8 cellular contexts compared by ENCODE assay signal in genomic region chr11:64229090-64229958, GRCh38. TPM values are rescaled to one million over a fixed set of nuclear protein-coding genes. Genes with fewer than 3 reads are reported as not detected.
A peak's percentile ranks its signal among the peaks of the same experiment; 100 is the strongest.
DNase-seq lines count a peak whose midpoint lies in the region; ATAC-seq and TF ChIP-seq lines count a peak whose summit lies in the region.

No MANE protein-coding gene starts in this region.

- H3K4me1 ChIP-seq in gastroesophageal sphincter (peaks cover 0 to 90% (median 38%) of the 10 kb centered on the region in 3 donors), sigmoid colon (peaks cover 0 to 75% (median 60%) of the 10 kb centered on the region in 4 donors)

- H3K9me3 ChIP-seq in WERI-Rb-1 (ENCODE audit: severe bottlenecking): no peaks in the 10 kb centered on the region
- H3K9me3 ChIP-seq in gastroesophageal sphincter: no peaks in the 10 kb centered on the region
- no peaks in the 10 kb centered on the region for H3K9me3 ChIP-seq in sigmoid colon

- H3K4me3 ChIP-seq in H7 (ENCODE audit: insufficient read depth, low read depth, low read length) (peak overlapping the region; percentile 80), WERI-Rb-1 (ENCODE audit: low read depth, low read length) (peak overlapping the region; percentile 72), gastroesophageal sphincter (peak overlapping the region in 1 of 2 donors; percentile 83), sigmoid colon (peak overlapping the region in 3 of 4 donors; percentile 70 to 82 (median 82))

- TF ChIP-seq POLR2A in gastroesophageal sphincter (IDR thresholded peaks at IDR 0.05) (no peak), sigmoid colon (IDR thresholded peaks at IDR 0.05) (no peak)

- H3K36me3 ChIP-seq in H7 (replicated peaks; ENCODE audit: control insufficient read depth, insufficient read depth, low read length) (no peaks in the 10 kb centered on the region), WERI-Rb-1 (no peaks in the 10 kb centered on the region), gastroesophageal sphincter (no peaks in the 10 kb centered on the region), sigmoid colon (peaks cover 0 to 2% (median 0%) of the 10 kb centered on the region in 4 donors)

- intact Hi-C loops in sigmoid colon (cut with DNase I): loop anchor here (5.0 kb wide), 1 partner anchor 42 kb away; the partner anchor contains the start of gene STIP1

- no peak for DNase-seq in H7
- no peak for DNase-seq in WERI-Rb-1
- no peak for DNase-seq in sigmoid colon
- DNase-seq in GM20000 (ENCODE audit: low spot score): no peak
- no peak for DNase-seq in midbrain (lab: John Stamatoyannopoulos, UW)
- DNase-seq in HT-29 (ENCODE audit: low spot score): no peak

- no peak for ATAC-seq in gastroesophageal sphincter
- ATAC-seq in GM18517 (IDR thresholded peaks at IDR 0.05; ENCODE audit: unreplicated experiment): no peak

- H3K27ac ChIP-seq in WERI-Rb-1 (peak overlapping the region; percentile 75), gastroesophageal sphincter (peak overlapping the region; percentile 67 to 97 (median 96)), sigmoid colon (peak overlapping the region; percentile 95 to 98 (median 96))

- H3K27me3 ChIP-seq in H7 (ENCODE audit: control insufficient read depth, insufficient read depth, low read length): peaks cover 10% of the 10 kb centered on the region; the same call in 1 of the 2 replicates
- H3K27me3 ChIP-seq in WERI-Rb-1 (ENCODE audit: insufficient read depth, low read depth, severe bottlenecking): no peaks in the 10 kb centered on the region
- no peaks in the 10 kb centered on the region for H3K27me3 ChIP-seq in gastroesophageal sphincter
- H3K27me3 ChIP-seq in sigmoid colon: no peaks in the 10 kb centered on the region

- TF ChIP-seq EP300 in gastroesophageal sphincter (IDR thresholded peaks at IDR 0.05): no peak
- no peak for TF ChIP-seq EP300 in sigmoid colon (IDR thresholded peaks at IDR 0.05)

- TF ChIP-seq CTCF in WERI-Rb-1 (IDR thresholded peaks at IDR 0.05; ENCODE audit: low read depth, low read length) (no peak), gastroesophageal sphincter (IDR thresholded peaks at IDR 0.05) (no peak), sigmoid colon (IDR thresholded peaks at IDR 0.05) (no peak), GM20000 (IDR thresholded peaks at IDR 0.05; ENCODE audit: extremely low read depth, missing control alignments) (no peak)

- 100% methylated on average over 3 of the region's 20 CpGs; no CpG with 5 or more reads in 1 of the 2 donors for WGBS in gastroesophageal sphincter (ENCODE audit: low coverage in 1 of 2), 2 donors
- WGBS in sigmoid colon, 2 donors: 68 to 76% methylated on average over 20 of the region's 20 CpGs

RNA-seq across cellular contexts. Expression of gene DNAJC4, which starts 1.0 kb away (rescaled TPM):
- 12.0 and 18.0 TPM in 2 replicates for total RNA-seq in H7 (2014; rRNA removed; shearing (Covaris generic))
- total RNA-seq in gastroesophageal sphincter (10 to 100 TPM in 3 of 4 donors, 1 to 10 TPM in 1; 7.1 to 33.5 (median 28.9) TPM), sigmoid colon (10 to 100 TPM; 25.7 to 37.1 (median 28.1) TPM)
- 10 to 100 TPM; 27.5 to 68.1 (median 58.3) TPM for polyA plus RNA-seq in sigmoid colon
- total RNA-seq in HT-29 (2014; rRNA removed; shearing (Covaris generic)): 19.5 and 23.5 TPM in 2 replicates

RNA-seq across cellular contexts. Expression of gene NUDT22, which starts 3.2 kb away (rescaled TPM):
- total RNA-seq in H7 (2014; rRNA removed; shearing (Covaris generic)): 73.3 and 75.9 TPM in 2 replicates
- total RNA-seq in gastroesophageal sphincter (10 to 100 TPM; 36.8 to 53.7 (median 45.8) TPM), sigmoid colon (10 to 100 TPM; 41.4 to 64.8 (median 50.1) TPM)
- 100 to 1,000 TPM in 2 of 3 donors, 10 to 100 TPM in 1; 91.3 to 130 (median 116) TPM for polyA plus RNA-seq in sigmoid colon
- total RNA-seq in HT-29 (2014; rRNA removed; shearing (Covaris generic)): 224 and 226 TPM in 2 replicates

RNA-seq across cellular contexts. Expression of gene TRPT1, which starts 3.3 kb away (rescaled TPM):
- total RNA-seq in H7 (2014; rRNA removed; shearing (Covaris generic)): 75.6 and 76.0 TPM in 2 replicates
- total RNA-seq in gastroesophageal sphincter: 10 to 100 TPM; 41.4 to 59.9 (median 50.3) TPM
- total RNA-seq in sigmoid colon: 10 to 100 TPM; 45.7 to 80.6 (median 62.9) TPM
- polyA plus RNA-seq in sigmoid colon: 10 to 100 TPM; 70.8 to 82.8 (median 82.3) TPM
- total RNA-seq in HT-29 (2014; rRNA removed; shearing (Covaris generic)): 112 and 126 TPM in 2 replicates

RNA-seq across cellular contexts. Expression of gene VEGFB, which starts 5.1 kb away (rescaled TPM):
- total RNA-seq in H7 (2014; rRNA removed; shearing (Covaris generic)): 17.6 and 22.4 TPM in 2 replicates
- total RNA-seq in gastroesophageal sphincter (100 to 1,000 TPM in 2 of 4 donors, 10 to 100 TPM in 2; 49.9 to 152 (median 88.6) TPM), sigmoid colon (100 to 1,000 TPM in 2 of 4 donors, 10 to 100 TPM in 2; 76.7 to 117 (median 98.4) TPM)
- 10 to 100 TPM; 23.4 to 94.9 (median 42.6) TPM for polyA plus RNA-seq in sigmoid colon
- total RNA-seq in HT-29 (2014; rRNA removed; shearing (Covaris generic)): 49.2 and 53.7 TPM in 2 replicates

RNA-seq across cellular contexts. Expression of gene FKBP2, which starts 11.6 kb away (rescaled TPM):
- 62.0 and 63.8 TPM in 2 replicates for total RNA-seq in H7 (2014; rRNA removed; shearing (Covaris generic))
- total RNA-seq in gastroesophageal sphincter (10 to 100 TPM; 45.5 to 78.3 (median 58.4) TPM), sigmoid colon (10 to 100 TPM; 49.2 to 70.5 (median 51.3) TPM)
- polyA plus RNA-seq in sigmoid colon: 100 to 1,000 TPM in 2 of 3 donors, 10 to 100 TPM in 1; 97.3 to 213 (median 116) TPM
- 241 and 259 TPM in 2 replicates for total RNA-seq in HT-29 (2014; rRNA removed; shearing (Covaris generic))
